In genomic region chr22:30298005-30298701, GRCh38 we compare ENCODE assay signal across 11 cellular contexts. TPM values are rescaled to one million over a fixed set of nuclear protein-coding genes. Genes with fewer than 3 reads are reported as not detected.
A peak's percentile ranks its signal among the peaks of the same experiment; 100 is the strongest.
DNase-seq lines count a peak whose midpoint lies in the region; ATAC-seq, FAIRE-seq and TF ChIP-seq lines count a peak whose summit lies in the region.
"Had no signal": no experiment of that assay in that cellular context is flagged by ENCODE, and none has a peak within 500 bp of the region (broad histone marks: within the 10 kb centered on the region; RNA-seq: fewer than 3 reads in every experiment).

No MANE protein-coding gene starts in this region.

- peaks cover 40 to 76% (median 63%) of the 10 kb centered on the region in 4 donors for H3K4me1 Mint-ChIP-seq in CD4-positive, alpha-beta memory T cell
- H3K4me1 Mint-ChIP-seq in IgD-negative memory B cell (peaks cover 14 to 26% (median 18%) of the 10 kb centered on the region in 3 donors), WTC11 (no peaks in the 10 kb centered on the region)

- H3K36me3 Mint-ChIP-seq in CD4-positive, alpha-beta memory T cell = peaks cover 47 to 76% of the 10 kb centered on the region in 2 donors
- peaks cover 9% of the 10 kb centered on the region for H3K36me3 Mint-ChIP-seq in IgD-negative memory B cell
- no peaks in the 10 kb centered on the region; the same call in 1 of the 2 replicates for H3K36me3 Mint-ChIP-seq in WTC11

- H3K27ac ChIP-seq in CD4-positive, alpha-beta memory T cell (ENCODE audit: low read depth, low read length) = peak overlapping the region; percentile 24
- peak overlapping the region; percentile 85 to 94 for H3K27ac ChIP-seq in breast epithelium
- H3K27ac ChIP-seq in parathyroid adenoma = peak overlapping the region; percentile 87

- H3K27me3 ChIP-seq in CD4-positive, alpha-beta memory T cell (ENCODE audit: insufficient read depth, low read length) = no peaks in the 10 kb centered on the region
- H3K27me3 ChIP-seq in breast epithelium = no peaks in the 10 kb centered on the region
- H3K27me3 ChIP-seq in parathyroid adenoma (ENCODE audit: control insufficient read depth, insufficient read depth, low read length) = no peaks in the 10 kb centered on the region

- no peaks in the 10 kb centered on the region for H3K9me3 Mint-ChIP-seq in CD4-positive, alpha-beta memory T cell
- H3K9me3 Mint-ChIP-seq in IgD-negative memory B cell (no peaks in the 10 kb centered on the region), WTC11 (no peaks in the 10 kb centered on the region)

- H3K4me2 ChIP-seq in parathyroid adenoma (ENCODE audit: low read length) = peak overlapping the region; percentile 49

- peak overlapping the region in 2 of 8 donors; percentile 62 for H3K4me3 Mint-ChIP-seq in CD4-positive, alpha-beta memory T cell
- peak overlapping the region in 1 of 4 donors; percentile 38 for H3K4me3 Mint-ChIP-seq in IgD-negative memory B cell
- no peak overlapping the region for H3K4me3 Mint-ChIP-seq in WTC11

- intact Hi-C loops in CD4-positive, alpha-beta memory T cell (cut with micrococcal nuclease) = no loop called here
- intact Hi-C loops in breast epithelium (cut with DNase I; ENCODE audit: low total_unique reads) = no loop called here

- H3K79me2 ChIP-seq in parathyroid adenoma = peaks cover 2% of the 10 kb centered on the region

- H3K4me1 ChIP-seq in CD4-positive, alpha-beta memory T cell (ENCODE audit: insufficient read depth, low read length) = peaks cover 74% of the 10 kb centered on the region
- peaks cover 23 to 45% of the 10 kb centered on the region in 2 donors for H3K4me1 ChIP-seq in breast epithelium
- peaks cover 17% of the 10 kb centered on the region for H3K4me1 ChIP-seq in parathyroid adenoma

- no peak for FAIRE-seq in GM12892 (lab: Jason Lieb, UNC)
- FAIRE-seq: K562 had no signal

- peak; percentile 15 to 55 (median 31) for TF ChIP-seq CTCF in breast epithelium (IDR thresholded peaks at IDR 0.05)
- TF ChIP-seq CTCF in parathyroid adenoma (IDR thresholded peaks at IDR 0.05) = peak; percentile 23
- no peak for TF ChIP-seq CTCF in WTC11 (IDR thresholded peaks at IDR 0.05)

- H3K9me3 ChIP-seq in CD4-positive, alpha-beta memory T cell (ENCODE audit: control insufficient read depth in 1 of 2, low read length in 2 of 2) = no peaks in the 10 kb centered on the region
- H3K9me3 ChIP-seq in breast epithelium = no peaks in the 10 kb centered on the region
- H3K9me3 ChIP-seq in parathyroid adenoma (ENCODE audit: control insufficient read depth, low read length) = no peaks in the 10 kb centered on the region

- peak in 1 of 5 donors; percentile 21 for DNase-seq in CD4-positive, alpha-beta memory T cell
- DNase-seq in breast epithelium (ENCODE audit: low spot score in 2 of 2) (peak; percentile 80 to 83), GM12892 (ENCODE audit: insufficient read length) (no peak), WTC11 (ENCODE audit: low spot score) (no peak)
- no peak for DNase-seq in stimulated activated naive CD4-positive, alpha-beta T cell treated with Interleukin-2 at 50 U/mL for 16 hours (lab: John Stamatoyannopoulos, UW)
- DNase-seq: cortex of kidney, NCI-H526 had no signal

- no peak overlapping the region for H3K4me3 ChIP-seq in CD4-positive, alpha-beta memory T cell (ENCODE audit: low read length in 2 of 2)
- H3K4me3 ChIP-seq in breast epithelium (no peak overlapping the region), parathyroid adenoma (ENCODE audit: low read depth, low read length) (peak overlapping the region; percentile 0)
- H3K4me3 ChIP-seq: K562 had no signal

- CTCF ChIA-PET in CD4-positive, alpha-beta memory T cell (lab: Charles Lee; ENCODE audit: partially characterized antibody) = interaction anchor here (1.1 to 2.9 kb wide), 4 partner anchors 8 to 190 kb away, joined by 4 to 8 read pairs (median 4); partner anchors contain the start of genes CASTOR1 and RNF215
- CTCF ChIA-PET in WTC11 (lab: Charles Lee) = interaction anchor here (1.1 to 7.9 kb wide), 3 partner anchors 9 to 35 kb away, joined by 3 to 57 read pairs (median 7); partner anchors contain the start of genes CASTOR1 and TBC1D10A

- H3K27me3 Mint-ChIP-seq in CD4-positive, alpha-beta memory T cell = no peaks in the 10 kb centered on the region
- H3K27me3 Mint-ChIP-seq in IgD-negative memory B cell = no peaks in the 10 kb centered on the region
- no peaks in the 10 kb centered on the region for H3K27me3 Mint-ChIP-seq in WTC11 (ENCODE audit: low read depth)

- peak overlapping the region; percentile 77 to 92 (median 81) for H3K27ac Mint-ChIP-seq in CD4-positive, alpha-beta memory T cell
- peak overlapping the region in 2 of 3 donors; percentile 56 to 88 for H3K27ac Mint-ChIP-seq in IgD-negative memory B cell
- no peak overlapping the region for H3K27ac Mint-ChIP-seq in WTC11

- H2AFZ ChIP-seq in parathyroid adenoma = no peak overlapping the region

- no peak for ATAC-seq in GM18907 (IDR thresholded peaks at IDR 0.05; ENCODE audit: unreplicated experiment)
- no peak for ATAC-seq in WTC11
- ATAC-seq: K562 had no signal

- peaks cover 68% of the 10 kb centered on the region for H3K36me3 ChIP-seq in CD4-positive, alpha-beta memory T cell (ENCODE audit: insufficient read depth, low read length)
- no peaks in the 10 kb centered on the region for H3K36me3 ChIP-seq in breast epithelium
- no peaks in the 10 kb centered on the region for H3K36me3 ChIP-seq in parathyroid adenoma (ENCODE audit: control insufficient read depth, insufficient read depth, low read length)

- TF ChIP-seq POLR2A in breast epithelium (IDR thresholded peaks at IDR 0.05) (no peak), GM12892 (IDR thresholded peaks at IDR 0.05; ENCODE audit: low read depth, low read length) (no peak)

- POLR2A ChIA-PET in CD4-positive, alpha-beta memory T cell (lab: Charles Lee; ENCODE audit: partially characterized antibody) = interaction anchor here (1.3 to 20.6 kb wide), 6 partner anchors 7 to 126 kb away, joined by 4 to 562 read pairs (median 9); partner anchors contain the start of genes CASTOR1, CCDC157, SF3A1 and TBC1D10A
- POLR2A ChIA-PET in WTC11 (lab: Charles Lee) = interaction anchor here (0.8 kb wide), 1 partner anchor 8 kb away, joined by 4 read pairs; the partner anchor contains the start of gene CASTOR1

- no peak overlapping the region for H3K9ac ChIP-seq in parathyroid adenoma

TF ChIP-seq in WTC11, 78 proteins besides CTCF, POLR2A, EP300 and RAD21 (continues in another document):
- TF ChIP-seq CREB1 (CRISPR knock-in tag; IDR thresholded peaks at IDR 0.05) = no peak
- no peak for TF ChIP-seq ZNF232 (CRISPR knock-in tag; IDR thresholded peaks at IDR 0.05)
- TF ChIP-seq ZNF121 (CRISPR knock-in tag; IDR thresholded peaks at IDR 0.05) = no peak
- TF ChIP-seq, protein P1, sequence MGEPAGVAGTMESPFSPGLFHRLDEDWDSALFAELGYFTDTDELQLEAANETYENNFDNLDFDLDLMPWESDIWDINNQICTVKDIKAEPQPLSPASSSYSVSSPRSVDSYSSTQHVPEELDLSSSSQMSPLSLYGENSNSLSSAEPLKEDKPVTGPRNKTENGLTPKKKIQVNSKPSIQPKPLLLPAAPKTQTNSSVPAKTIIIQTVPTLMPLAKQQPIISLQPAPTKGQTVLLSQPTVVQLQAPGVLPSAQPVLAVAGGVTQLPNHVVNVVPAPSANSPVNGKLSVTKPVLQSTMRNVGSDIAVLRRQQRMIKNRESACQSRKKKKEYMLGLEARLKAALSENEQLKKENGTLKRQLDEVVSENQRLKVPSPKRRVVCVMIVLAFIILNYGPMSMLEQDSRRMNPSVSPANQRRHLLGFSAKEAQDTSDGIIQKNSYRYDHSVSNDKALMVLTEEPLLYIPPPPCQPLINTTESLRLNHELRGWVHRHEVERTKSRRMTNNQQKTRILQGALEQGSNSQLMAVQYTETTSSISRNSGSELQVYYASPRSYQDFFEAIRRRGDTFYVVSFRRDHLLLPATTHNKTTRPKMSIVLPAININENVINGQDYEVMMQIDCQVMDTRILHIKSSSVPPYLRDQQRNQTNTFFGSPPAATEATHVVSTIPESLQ (CRISPR knock-in tag; IDR thresholded peaks at IDR 0.05) = no peak
- TF ChIP-seq ZNF219 (CRISPR knock-in tag; IDR thresholded peaks at IDR 0.05; ENCODE audit: borderline replicate concordance) = no peak
- no peak for TF ChIP-seq ERG (CRISPR knock-in tag; IDR thresholded peaks at IDR 0.05)

RNA-seq across cellular contexts. Expression of gene CASTOR1, which starts 8.8 kb away (rescaled TPM):
- 10 to 100 TPM; 13.7 to 14.9 TPM for total RNA-seq in CD4-positive, alpha-beta memory T cell
- polyA plus RNA-seq in CD4-positive, alpha-beta memory T cell = 10 to 100 TPM; 11.3 to 17.5 TPM
- 15.7 TPM for polyA plus RNA-seq in IgD-negative memory B cell
- 10 to 100 TPM; 15.5 to 26.6 (median 20.6) TPM for total RNA-seq in breast epithelium
- 4.7 TPM for polyA plus RNA-seq in GM12892 (2012; ENCODE audit: missing spikeins)
- 15.8 to 18.6 TPM (median 16.0 TPM) in 3 replicates for total RNA-seq in WTC11 (2021)

RNA-seq across cellular contexts. Expression of gene TBC1D10A, which starts 28.6 kb away (rescaled TPM):
- 10 to 100 TPM; 62.2 to 76.8 TPM for total RNA-seq in CD4-positive, alpha-beta memory T cell
- 10 to 100 TPM; 60.6 to 61.6 TPM for polyA plus RNA-seq in CD4-positive, alpha-beta memory T cell
- 44.0 TPM for polyA plus RNA-seq in IgD-negative memory B cell
- total RNA-seq in breast epithelium (10 to 100 TPM; 25.0 to 50.1 (median 32.4) TPM), WTC11 (2021) (7.5 to 11.1 TPM (median 9.6 TPM) in 3 replicates)
- polyA plus RNA-seq in GM12892 (2012; ENCODE audit: missing spikeins) = 11.7 TPM

RNA-seq across cellular contexts. Expression of gene OSM, which starts 31.5 kb away (rescaled TPM):
- total RNA-seq in CD4-positive, alpha-beta memory T cell = 1 to 10 TPM; 1.1 to 1.6 TPM
- 100 to 1,000 TPM in 1 of 2 donors, 10 to 100 TPM in 1; 23.7 to 103 TPM for polyA plus RNA-seq in CD4-positive, alpha-beta memory T cell
- 0.79 TPM for polyA plus RNA-seq in IgD-negative memory B cell
- total RNA-seq in breast epithelium (1 to 10 TPM; 1.3 to 2.5 (median 1.3) TPM), WTC11 (2021) (not detected in 3 replicates)
- not detected for polyA plus RNA-seq in GM12892 (2012; ENCODE audit: missing spikeins)
- total RNA-seq: K562 had no signal

RNA-seq across cellular contexts. Expression of gene LIF, which starts 51.6 kb away (rescaled TPM):
- under 1 TPM; 0.26 to 0.58 TPM for total RNA-seq in CD4-positive, alpha-beta memory T cell
- polyA plus RNA-seq in CD4-positive, alpha-beta memory T cell = not detected
- polyA plus RNA-seq in IgD-negative memory B cell = not detected
- 1 to 10 TPM; 1.4 to 9.5 (median 1.6) TPM for total RNA-seq in breast epithelium
- polyA plus RNA-seq in GM12892 (2012; ENCODE audit: missing spikeins) = 1.2 TPM
- total RNA-seq in WTC11 (2021) = 4.6 to 7.2 TPM (median 6.1 TPM) in 3 replicates

RNA-seq across cellular contexts. Expression of gene SF3A1, which starts 58.5 kb away (rescaled TPM):
- 100 to 1,000 TPM; 279 to 301 TPM for total RNA-seq in CD4-positive, alpha-beta memory T cell
- 100 to 1,000 TPM in 1 of 2 donors, 10 to 100 TPM in 1; 44.0 to 155 TPM for polyA plus RNA-seq in CD4-positive, alpha-beta memory T cell
- 120 TPM for polyA plus RNA-seq in IgD-negative memory B cell
- total RNA-seq in breast epithelium = 10 to 100 TPM; 47.7 to 68.6 (median 47.9) TPM
- 55.5 TPM for polyA plus RNA-seq in GM12892 (2012; ENCODE audit: missing spikeins)
- total RNA-seq in WTC11 (2021) = 214 to 272 TPM (median 227 TPM) in 3 replicates

Comparison
In these comparisons a context has a peak if more than half of its experiments do, and no peak if none do; other contexts are left out.
1. DNase-seq: peak in breast epithelium (2 of 2); none in stimulated activated naive CD4-positive, alpha-beta T cell treated with Interleukin-2 at 50 U/mL for 16 hours (single experiment), GM12892 (single experiment) and WTC11 (single experiment).
2. H3K27ac ChIP-seq: peak in every context shown above with its lines; median percentile 90 in breast epithelium; 87 in parathyroid adenoma; 24 in CD4-positive, alpha-beta memory T cell.